In genomic region chr12:96260644-96261043, GRCh38 we compare ENCODE assay signal across 20 cellular contexts.
DNase-seq lines count a peak whose midpoint lies in the region; ATAC-seq and TF ChIP-seq lines count a peak whose summit lies in the region.
"Had no signal": no experiment of that assay in that cellular context is flagged by ENCODE, and none has a peak within 500 bp of the region (broad histone marks: within the 10 kb centered on the region; RNA-seq: fewer than 3 reads in every experiment).

No MANE protein-coding gene starts in this region.

- in situ Hi-C loops in ACHN (cut with HindIII; ENCODE audit: low pct_ligation_motif_present, low pct_unique_long_range_greater_than_20kb, low sequenced_read_pairs), result no loop called here

- peaks cover 23% of the 10 kb centered on the region for H3K4me1 Mint-ChIP-seq in activated naive CD4-positive, alpha-beta T cell treated with anti-CD3 and anti-CD28 coated beads, Interleukin-2, amount 50 U/mL, for 24 hours
- H3K4me1 Mint-ChIP-seq in IgD-negative memory B cell, result peaks cover 5 to 10% (median 6%) of the 10 kb centered on the region in 3 donors
- H3K4me1 Mint-ChIP-seq in endothelial cell (ENCODE audit: unreplicated experiment), result peaks cover 40% of the 10 kb centered on the region
- H3K4me1 Mint-ChIP-seq in osteocyte (ENCODE audit: unreplicated experiment), result peaks cover 13% of the 10 kb centered on the region
- H3K4me1 Mint-ChIP-seq: activated B cell treated with CpG ODN at 0.5 μM for 24 hours had no signal

- no peaks in the 10 kb centered on the region for H3K9me3 Mint-ChIP-seq in activated naive CD4-positive, alpha-beta T cell treated with anti-CD3 and anti-CD28 coated beads, Interleukin-2, amount 50 U/mL, for 24 hours
- H3K9me3 Mint-ChIP-seq in IgD-negative memory B cell (no peaks in the 10 kb centered on the region), endothelial cell (ENCODE audit: unreplicated experiment) (no peaks in the 10 kb centered on the region), osteocyte (ENCODE audit: unreplicated experiment) (no peaks in the 10 kb centered on the region)
- H3K9me3 Mint-ChIP-seq: activated B cell treated with CpG ODN at 0.5 μM for 24 hours had no signal

- H3K4me3 Mint-ChIP-seq in activated naive CD4-positive, alpha-beta T cell treated with anti-CD3 and anti-CD28 coated beads, Interleukin-2, amount 50 U/mL, for 24 hours, result no peak overlapping the region
- no peak overlapping the region for H3K4me3 Mint-ChIP-seq in IgD-negative memory B cell
- H3K4me3 Mint-ChIP-seq in endothelial cell (ENCODE audit: unreplicated experiment), result peak overlapping the region; percentile 81
- no peak overlapping the region for H3K4me3 Mint-ChIP-seq in osteocyte (ENCODE audit: unreplicated experiment)
- H3K4me3 Mint-ChIP-seq: activated B cell treated with CpG ODN at 0.5 μM for 24 hours had no signal

- no peak for TF ChIP-seq CTCF in endothelial cell (IDR thresholded peaks at IDR 0.05; ENCODE audit: unreplicated experiment)
- no peak for TF ChIP-seq CTCF in osteocyte (IDR thresholded peaks at IDR 0.05)

- H3K27me3 Mint-ChIP-seq in activated naive CD4-positive, alpha-beta T cell treated with anti-CD3 and anti-CD28 coated beads, Interleukin-2, amount 50 U/mL, for 24 hours, result no peaks in the 10 kb centered on the region
- H3K27me3 Mint-ChIP-seq in IgD-negative memory B cell (no peaks in the 10 kb centered on the region), endothelial cell (ENCODE audit: unreplicated experiment) (peaks cover 26% of the 10 kb centered on the region), osteocyte (ENCODE audit: unreplicated experiment) (no peaks in the 10 kb centered on the region)
- H3K27me3 Mint-ChIP-seq: activated B cell treated with CpG ODN at 0.5 μM for 24 hours had no signal

- H3K36me3 Mint-ChIP-seq in activated naive CD4-positive, alpha-beta T cell treated with anti-CD3 and anti-CD28 coated beads, Interleukin-2, amount 50 U/mL, for 24 hours, result peaks cover 32% of the 10 kb centered on the region
- H3K36me3 Mint-ChIP-seq in IgD-negative memory B cell, result peaks cover 4% of the 10 kb centered on the region
- H3K36me3 Mint-ChIP-seq in endothelial cell (ENCODE audit: low read depth, unreplicated experiment), result peaks cover 50% of the 10 kb centered on the region
- H3K36me3 Mint-ChIP-seq in osteocyte (ENCODE audit: unreplicated experiment), result peaks cover 35% of the 10 kb centered on the region

- DNase-seq in activated naive CD4-positive, alpha-beta T cell treated with Interleukin-2 at 50 U/mL for 16 hours, result no peak
- DNase-seq in endothelial cell (ENCODE audit: low spot score), result no peak
- no peak for DNase-seq in osteocyte (ENCODE audit: extremely low spot score, unreplicated experiment)
- no peak for DNase-seq in ACHN
- no peak for DNase-seq in superior temporal gyrus (ENCODE audit: extremely low spot score)
- DNase-seq: activated B cell treated with CpG ODN at 0.5 μM for 24 hours, amygdala, dermis blood vessel endothelial cell, heart left ventricle, Karpas-422, NCI-H1048, NCI-H2029, NCI-H345, NCI-H774, Right ventricle myocardium superior, testis had no signal

- no peak for ATAC-seq in HG02798 (IDR thresholded peaks at IDR 0.05; ENCODE audit: poor library complexity, unreplicated experiment)
- ATAC-seq: HCT116, heart left ventricle had no signal

- H3K27ac Mint-ChIP-seq in activated naive CD4-positive, alpha-beta T cell treated with anti-CD3 and anti-CD28 coated beads, Interleukin-2, amount 50 U/mL, for 24 hours, result peak overlapping the region; percentile 81
- H3K27ac Mint-ChIP-seq in IgD-negative memory B cell (peak overlapping the region; percentile 28 to 54 (median 45)), endothelial cell (ENCODE audit: unreplicated experiment) (peak overlapping the region; percentile 86), osteocyte (ENCODE audit: unreplicated experiment) (peak overlapping the region; percentile 18)
- H3K27ac Mint-ChIP-seq: activated B cell treated with CpG ODN at 0.5 μM for 24 hours had no signal

Comparison
In these comparisons a context has a peak if more than half of its experiments do, and no peak if none do; other contexts are left out.
1. H3K27ac Mint-ChIP-seq: peak in every context shown above with its lines; median percentile 86 in endothelial cell; 81 in activated naive CD4-positive, alpha-beta T cell treated with anti-CD3 and anti-CD28 coated beads, Interleukin-2, amount 50 U/mL, for 24 hours; 45 in IgD-negative memory B cell; 18 in osteocyte.